Comparison of ENCODE assay signal across 14 cellular contexts in genomic region chr7:87199700-87200450, GRCh38. TPM values are rescaled to one million over a fixed set of nuclear protein-coding genes. Genes with fewer than 3 reads are reported as not detected.
DNase-seq lines count a peak whose midpoint lies in the region; ATAC-seq and TF ChIP-seq lines count a peak whose summit lies in the region.
"Had no signal": no experiment of that assay in that cellular context is flagged by ENCODE, and none has a peak within 500 bp of the region (broad histone marks: within the 10 kb centered on the region; RNA-seq: fewer than 3 reads in every experiment).

No MANE protein-coding gene starts in this region.

- H3K36me3 Mint-ChIP-seq in IgD-negative memory B cell: peaks cover 5% of the 10 kb centered on the region
- H3K36me3 Mint-ChIP-seq in effector memory CD8-positive, alpha-beta T cell (ENCODE audit: insufficient read depth): peaks cover 54% of the 10 kb centered on the region
- peaks cover 8 to 68% (median 41%) of the 10 kb centered on the region in 3 donors for H3K36me3 Mint-ChIP-seq in naive thymus-derived CD8-positive, alpha-beta T cell

- H2AFZ ChIP-seq in DND-41 (ENCODE audit: low read depth, low read length): no peak overlapping the region

- no peak overlapping the region for H3K9ac ChIP-seq in DND-41 (ENCODE audit: low read depth, low read length)

- peak overlapping the region in 1 of 4 donors; percentile 53 for H3K4me3 Mint-ChIP-seq in IgD-negative memory B cell
- H3K4me3 Mint-ChIP-seq in effector memory CD8-positive, alpha-beta T cell: no peak overlapping the region
- peak overlapping the region in 3 of 10 donors; percentile 20 to 22 (median 21) for H3K4me3 Mint-ChIP-seq in naive thymus-derived CD8-positive, alpha-beta T cell

- H3K9me3 ChIP-seq in DND-41 (ENCODE audit: insufficient read depth, low read length, severe bottlenecking): peaks cover 9% of the 10 kb centered on the region

- H3K27ac ChIP-seq in DND-41 (ENCODE audit: low read length): no peak overlapping the region
- H3K27ac ChIP-seq: HL-60 had no signal

- H3K4me3 ChIP-seq in DND-41 (ENCODE audit: low read depth in 1 of 2, low read length in 2 of 2): no peak overlapping the region
- H3K4me3 ChIP-seq: gastrocnemius medialis had no signal

- H3K27ac Mint-ChIP-seq in IgD-negative memory B cell: peak overlapping the region; percentile 48 to 86 (median 85)
- H3K27ac Mint-ChIP-seq in effector memory CD8-positive, alpha-beta T cell: peak overlapping the region; percentile 53 to 85
- peak overlapping the region; percentile 28 to 84 (median 70) for H3K27ac Mint-ChIP-seq in naive thymus-derived CD8-positive, alpha-beta T cell

- peaks cover 79% of the 10 kb centered on the region for H3K36me3 ChIP-seq in DND-41 (ENCODE audit: insufficient read depth, low read length)

- no peaks in the 10 kb centered on the region for H4K20me1 ChIP-seq in DND-41 (ENCODE audit: insufficient read depth, low read length)

- H3K4me2 ChIP-seq in DND-41 (ENCODE audit: insufficient read depth, low read length): no peak overlapping the region

- POLR2A ChIA-PET in naive thymus-derived CD8-positive, alpha-beta T cell (lab: Charles Lee): interaction anchor here (3.7 to 6.3 kb wide), 2 partner anchors 12 to 19 kb away, joined by 20 to 50 read pairs; partner anchors contain the start of gene TMEM243

- no peak for TF ChIP-seq CTCF in DND-41 (IDR thresholded peaks at IDR 0.05; ENCODE audit: borderline replicate concordance, extremely low read depth, low read length, poor library complexity, severe bottlenecking)

- no peaks in the 10 kb centered on the region for H3K27me3 Mint-ChIP-seq in IgD-negative memory B cell
- no peaks in the 10 kb centered on the region for H3K27me3 Mint-ChIP-seq in effector memory CD8-positive, alpha-beta T cell
- H3K27me3 Mint-ChIP-seq in naive thymus-derived CD8-positive, alpha-beta T cell: no peaks in the 10 kb centered on the region

- peaks cover 43% of the 10 kb centered on the region for H3K79me2 ChIP-seq in DND-41 (ENCODE audit: insufficient read depth, low read length)

- H3K27me3 ChIP-seq in DND-41 (ENCODE audit: insufficient read depth, low read length, poor library complexity): no peaks in the 10 kb centered on the region
- H3K27me3 ChIP-seq: gastrocnemius medialis had no signal

- H3K9me3 Mint-ChIP-seq in IgD-negative memory B cell: peaks cover 0 to 9% (median 2%) of the 10 kb centered on the region in 3 donors
- peaks cover 0 to 2% of the 10 kb centered on the region in 2 donors for H3K9me3 Mint-ChIP-seq in effector memory CD8-positive, alpha-beta T cell
- peaks cover 0 to 17% (median 5%) of the 10 kb centered on the region in 9 donors for H3K9me3 Mint-ChIP-seq in naive thymus-derived CD8-positive, alpha-beta T cell

- peaks cover 47 to 56% (median 52%) of the 10 kb centered on the region in 3 donors for H3K4me1 Mint-ChIP-seq in IgD-negative memory B cell
- peaks cover 30 to 57% of the 10 kb centered on the region in 2 donors for H3K4me1 Mint-ChIP-seq in effector memory CD8-positive, alpha-beta T cell (ENCODE audit: low read depth in 2 of 2)
- H3K4me1 Mint-ChIP-seq in naive thymus-derived CD8-positive, alpha-beta T cell: peaks cover 35 to 77% (median 68%) of the 10 kb centered on the region in 4 donors

- ATAC-seq in DND-41 (ENCODE audit: insufficient read depth, low read depth) (0 out of 3 replicates have a peak, but pooled peaks have one; percentile 5), HG02571 (IDR thresholded peaks at IDR 0.05; ENCODE audit: unreplicated experiment) (no peak)
- no peak for ATAC-seq in effector memory CD8-positive, alpha-beta T cell (replicated peaks)
- ATAC-seq in naive thymus-derived CD8-positive, alpha-beta T cell: no peak
- ATAC-seq: gastrocnemius medialis had no signal

- DNase-seq in DND-41: no peak
- DNase-seq in effector memory CD8-positive, alpha-beta T cell: no peak
- no peak for DNase-seq in naive thymus-derived CD8-positive, alpha-beta T cell
- no peak for DNase-seq in GM19240 (ENCODE audit: insufficient read length, low spot score)
- DNase-seq in LoVo (ENCODE audit: low spot score): no peak
- DNase-seq: activated CD4-positive, alpha-beta T cell treated with anti-CD3 and anti-CD28 coated beads for 48 hours; C1 segment of cervical spinal cord; gastrocnemius medialis; NCI-H187; NCI-H524 treated with DMSO at 0.1 percent for 48 hours; trophoblast cell had no signal

- no peaks in the 10 kb centered on the region for H3K4me1 ChIP-seq in DND-41 (ENCODE audit: insufficient read depth, low read length)

RNA-seq across cellular contexts. Expression of gene TMEM243, which starts 19.7 kb away (rescaled TPM):
- 125 TPM for polyA plus RNA-seq in IgD-negative memory B cell
- total RNA-seq in naive thymus-derived CD8-positive, alpha-beta T cell: 100 to 1,000 TPM; 136 to 138 TPM
- 10 to 100 TPM; 79.3 to 89.5 (median 82.0) TPM for polyA plus RNA-seq in naive thymus-derived CD8-positive, alpha-beta T cell

RNA-seq across cellular contexts. Expression of gene DMTF1, which starts 47.6 kb away (rescaled TPM):
- 35.1 TPM for polyA plus RNA-seq in IgD-negative memory B cell
- 100 to 1,000 TPM; 175 to 181 TPM for total RNA-seq in naive thymus-derived CD8-positive, alpha-beta T cell
- polyA plus RNA-seq in naive thymus-derived CD8-positive, alpha-beta T cell: 10 to 100 TPM; 22.2 to 33.5 (median 23.2) TPM
